ENCODE assay signal across 1 cellular context in genomic region chr6:129623008-129623732, GRCh38.
TF ChIP-seq lines count a peak whose summit lies in the region.

No MANE protein-coding gene starts in this region.

TF ChIP-seq in GM12878, 131 proteins besides CTCF, POLR2A, EP300 and RAD21 (continued from another document):
- TF ChIP-seq PML (IDR thresholded peaks at IDR 0.05; ENCODE audit: low read length) (0 out of 2 replicates have a peak, but pooled peaks have one; percentile 42), PRDM15 (CRISPR knock-in tag; IDR thresholded peaks at IDR 0.05) (no peak), BHLHE40 (IDR thresholded peaks at IDR 0.05; ENCODE audit: borderline replicate concordance in 1 of 2, low read depth in 2 of 2, low read length in 1 of 2) (no peak), ZBED1 (IDR thresholded peaks at IDR 0.05; ENCODE audit: borderline replicate concordance) (0 out of 2 replicates have a peak, but pooled peaks have one; percentile 59), MTA2 (IDR thresholded peaks at IDR 0.05; ENCODE audit: low read depth) (peak; percentile 54; the same call in 1 of the 2 replicates), POLR2AphosphoS5 (IDR thresholded peaks at IDR 0.05; ENCODE audit: low read length) (no peak), SREBF2 (IDR thresholded peaks at IDR 0.05; ENCODE audit: low read length) (no peak), ATF7 (IDR thresholded peaks at IDR 0.05; ENCODE audit: low read depth) (peak; percentile 56), SMAD5 (IDR thresholded peaks at IDR 0.05; ENCODE audit: low read depth) (no peak), SPI1 (IDR thresholded peaks at IDR 0.05; ENCODE audit: borderline replicate concordance, insufficient read depth, low read depth, low read length) (peak; percentile 56; the same call in 1 of the 2 replicates), ETV6 (conservative IDR thresholded peaks at IDR 0.05 in 1 of 2, IDR thresholded peaks at IDR 0.05 in 1 of 2; ENCODE audit: borderline replicate concordance in 1 of 2, low read depth in 1 of 2) (peak in 1 of 2 experiments; percentile 43; a peak in 1 of 4 replicates), CREB1 (IDR thresholded peaks at IDR 0.05; ENCODE audit: low read depth) (peak; percentile 17; the same call in 1 of the 2 replicates), ATF2 (IDR thresholded peaks at IDR 0.05; ENCODE audit: low read length) (peak; percentile 71), FOXM1 (IDR thresholded peaks at IDR 0.05; ENCODE audit: low read depth, low read length) (peak; percentile 88; the same call in 1 of the 2 replicates), IRF4 (IDR thresholded peaks at IDR 0.05; ENCODE audit: low read depth, low read length) (peak; percentile 48; the same call in 1 of the 2 replicates), NKRF (conservative IDR thresholded peaks at IDR 0.05) (no peak), NRF1 (conservative IDR thresholded peaks at IDR 0.05; ENCODE audit: low read depth, low read length) (no peak), BMI1 (IDR thresholded peaks at IDR 0.05; ENCODE audit: borderline replicate concordance) (no peak), NFXL1 (IDR thresholded peaks at IDR 0.05; ENCODE audit: borderline replicate concordance) (no peak)
